8 cellular contexts compared by ENCODE assay signal in the genomic region with DNA sequence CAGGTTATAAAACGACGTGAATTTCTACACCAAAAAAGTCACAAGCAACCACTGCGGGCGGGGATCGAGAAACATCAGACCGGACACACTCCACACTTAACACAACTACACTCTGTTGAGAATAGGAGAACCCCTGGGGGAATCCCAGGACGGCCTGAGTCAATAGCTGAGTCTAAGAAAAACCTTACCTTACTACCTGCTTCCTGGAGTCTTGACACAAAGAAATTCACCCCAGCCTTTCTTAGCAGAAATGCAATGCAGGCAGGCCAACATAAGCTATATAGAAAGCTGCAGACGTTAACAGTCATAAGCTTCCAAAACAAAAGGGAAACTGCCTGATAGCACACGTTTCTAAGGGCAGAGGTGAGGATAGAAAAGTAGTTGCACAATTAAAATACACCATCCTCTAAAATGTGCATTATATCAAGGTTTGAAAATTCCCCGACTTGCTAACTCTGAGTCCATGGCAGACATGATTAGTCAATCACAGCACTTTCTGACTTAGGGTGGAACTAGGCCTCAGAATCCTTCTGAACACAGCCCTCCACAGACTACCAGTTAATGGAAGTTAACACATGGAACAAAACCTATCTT.
A peak's percentile ranks its signal among the peaks of the same experiment; 100 is the strongest.
DNase-seq lines count a peak whose midpoint lies in the region; ATAC-seq and TF ChIP-seq lines count a peak whose summit lies in the region.

No MANE protein-coding gene starts in this region.

- no peaks in the 10 kb centered on the region for H3K36me3 ChIP-seq in HEK293 (ENCODE audit: control insufficient read depth in 2 of 2, insufficient read depth in 1 of 2, low read length in 2 of 2)

- no peak overlapping the region for H3K4me3 ChIP-seq in HEK293 (ENCODE audit: low read depth, low read length)

- CTCF ChIA-PET in GM10248 (lab: Yijun Ruan, JAX) (interaction anchor here (0.8 to 3.9 kb wide), 13 partner anchors 8 to 70 kb away, joined by 3 to 34 read pairs (median 6); no protein-coding TSS in a partner anchor), HEK293 (lab: Yijun Ruan, JAX) (interaction anchor here (0.8 to 2.0 kb wide), 4 partner anchors 9 to 26 kb away, joined by 3 to 5 read pairs (median 4); no protein-coding TSS in a partner anchor)

- no peaks in the 10 kb centered on the region for H3K4me1 ChIP-seq in HEK293 (ENCODE audit: control insufficient read depth, insufficient read depth, low read length)

- no peaks in the 10 kb centered on the region for H3K9me3 ChIP-seq in HEK293 (ENCODE audit: control insufficient read depth, insufficient read depth, low read depth, low read length)

- TF ChIP-seq CTCF in GM10248 (IDR thresholded peaks at IDR 0.05; ENCODE audit: control extremely low read depth, extremely low read depth, low read depth, missing control alignments) (no peak), HEK293 (tag by site-specific recombination; IDR thresholded peaks at IDR 0.05) (no peak), omental fat pad (IDR thresholded peaks at IDR 0.05) (no peak)

- DNase-seq in GM10248 (ENCODE audit: extremely low spot score): peak; percentile 72
- DNase-seq in T-helper 2 cell: peak in 4 of 5 experiments; percentile 53 to 82 (median 69)
- DNase-seq in effector CD8-positive, alpha-beta T cell (lab: John Stamatoyannopoulos, UW): peak; percentile 27
- peak; percentile 72 for DNase-seq in stimulated activated naive CD8-positive, alpha-beta T cell treated with anti-CD3 and anti-CD28 coated beads, Interleukin-15, Interleukin-2, amounts not matched to agents 100 U/mL and 50 U/mL, for 24 hours
- DNase-seq in SHP77 treated with DMSO at 0.1 percent for 48 hours (lab: John Stamatoyannopoulos, UW): no peak
- DNase-seq in NCI-H2081 treated with DMSO at 0.1 percent for 48 hours (lab: John Stamatoyannopoulos, UW): no peak
- DNase-seq in omental fat pad (ENCODE audit: low spot score): no peak

- no peak overlapping the region for H3K27ac ChIP-seq in HEK293 (ENCODE audit: extremely low read depth, low read depth, low read length)

- POLR2A ChIA-PET in GM10248 (lab: Yijun Ruan, JAX): interaction anchor here (0.9 to 1.0 kb wide), 3 partner anchors 13 to 68 kb away, joined by 3 to 4 read pairs (median 3); partner anchors contain the start of gene CCDC88C
- POLR2A ChIA-PET in HEK293 (lab: Yijun Ruan, JAX): no interaction called here

- ATAC-seq in stimulated activated naive CD8-positive, alpha-beta T cell treated with anti-CD3 and anti-CD28 coated beads, Interleukin-15, Interleukin-2, amounts not matched to agents 100 U/mL and 50 U/mL, for 24 hours: peak; percentile 76
- ATAC-seq in omental fat pad (ENCODE audit: low FRiP score): no peak

TF ChIP-seq in HEK293, 187 proteins besides CTCF, POLR2A, EP300 and RAD21:
- no peak for TF ChIP-seq ZNF211 (tag by site-specific recombination; IDR thresholded peaks at IDR 0.05; ENCODE audit: low read depth)
- peak; percentile 68 for TF ChIP-seq ZBTB17 (tag by site-specific recombination; IDR thresholded peaks at IDR 0.05)
- TF ChIP-seq, protein P1, sequence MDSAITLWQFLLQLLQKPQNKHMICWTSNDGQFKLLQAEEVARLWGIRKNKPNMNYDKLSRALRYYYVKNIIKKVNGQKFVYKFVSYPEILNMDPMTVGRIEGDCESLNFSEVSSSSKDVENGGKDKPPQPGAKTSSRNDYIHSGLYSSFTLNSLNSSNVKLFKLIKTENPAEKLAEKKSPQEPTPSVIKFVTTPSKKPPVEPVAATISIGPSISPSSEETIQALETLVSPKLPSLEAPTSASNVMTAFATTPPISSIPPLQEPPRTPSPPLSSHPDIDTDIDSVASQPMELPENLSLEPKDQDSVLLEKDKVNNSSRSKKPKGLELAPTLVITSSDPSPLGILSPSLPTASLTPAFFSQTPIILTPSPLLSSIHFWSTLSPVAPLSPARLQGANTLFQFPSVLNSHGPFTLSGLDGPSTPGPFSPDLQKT (IDR thresholded peaks at IDR 0.05; ENCODE audit: borderline replicate concordance, low read depth, low read length): no peak
- TF ChIP-seq ZNF10 (tag by site-specific recombination; IDR thresholded peaks at IDR 0.05): no peak
- no peak for TF ChIP-seq ZFP41 (tag by site-specific recombination; IDR thresholded peaks at IDR 0.05; ENCODE audit: borderline replicate concordance)
- 0 out of 2 replicates have a peak, but pooled peaks have one; percentile 62 for TF ChIP-seq ZNF664 (tag by site-specific recombination; IDR thresholded peaks at IDR 0.05)
- no peak for TF ChIP-seq ZNF155 (tag by site-specific recombination; IDR thresholded peaks at IDR 0.05)
- TF ChIP-seq, protein P2, sequence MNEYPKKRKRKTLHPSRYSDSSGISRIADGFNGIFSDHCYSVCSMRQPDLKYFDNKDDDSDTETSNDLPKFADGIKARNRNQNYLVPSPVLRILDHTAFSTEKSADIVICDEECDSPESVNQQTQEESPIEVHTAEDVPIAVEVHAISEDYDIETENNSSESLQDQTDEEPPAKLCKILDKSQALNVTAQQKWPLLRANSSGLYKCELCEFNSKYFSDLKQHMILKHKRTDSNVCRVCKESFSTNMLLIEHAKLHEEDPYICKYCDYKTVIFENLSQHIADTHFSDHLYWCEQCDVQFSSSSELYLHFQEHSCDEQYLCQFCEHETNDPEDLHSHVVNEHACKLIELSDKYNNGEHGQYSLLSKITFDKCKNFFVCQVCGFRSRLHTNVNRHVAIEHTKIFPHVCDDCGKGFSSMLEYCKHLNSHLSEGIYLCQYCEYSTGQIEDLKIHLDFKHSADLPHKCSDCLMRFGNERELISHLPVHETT (tag by site-specific recombination; IDR thresholded peaks at IDR 0.05): no peak
- TF ChIP-seq, protein P3, sequence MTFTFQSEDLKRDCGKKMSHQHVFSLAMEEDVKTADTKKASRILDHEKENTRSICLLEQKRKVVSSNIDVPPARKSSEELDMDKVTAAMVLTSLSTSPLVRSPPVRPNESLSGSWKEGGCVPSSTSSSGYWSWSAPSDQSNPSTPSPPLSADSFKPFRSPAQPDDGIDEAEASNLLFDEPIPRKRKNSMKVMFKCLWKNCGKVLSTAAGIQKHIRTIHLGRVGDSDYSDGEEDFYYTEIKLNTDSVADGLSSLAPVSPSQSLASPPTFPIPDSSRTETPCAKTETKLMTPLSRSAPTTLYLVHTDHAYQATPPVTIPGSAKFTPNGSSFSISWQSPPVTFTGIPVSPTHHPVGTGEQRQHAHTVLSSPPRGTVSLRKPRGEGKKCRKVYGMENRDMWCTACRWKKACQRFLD (tag by site-specific recombination; IDR thresholded peaks at IDR 0.05): no peak
- TF ChIP-seq ZSCAN16 (tag by site-specific recombination; IDR thresholded peaks at IDR 0.05): no peak

Comparison
In these comparisons a context has a peak if more than half of its experiments do, and no peak if none do; other contexts are left out.
1. DNase-seq: peak in GM10248 (single experiment), T-helper 2 cell (4 of 5), effector CD8-positive, alpha-beta T cell (single experiment) and stimulated activated naive CD8-positive, alpha-beta T cell treated with anti-CD3 and anti-CD28 coated beads, Interleukin-15, Interleukin-2, amounts not matched to agents 100 U/mL and 50 U/mL, for 24 hours (single experiment); none in SHP77 treated with DMSO at 0.1 percent for 48 hours (single experiment), NCI-H2081 treated with DMSO at 0.1 percent for 48 hours (single experiment) and omental fat pad (single experiment).